10 cellular contexts compared by ENCODE assay signal in the genomic region with DNA sequence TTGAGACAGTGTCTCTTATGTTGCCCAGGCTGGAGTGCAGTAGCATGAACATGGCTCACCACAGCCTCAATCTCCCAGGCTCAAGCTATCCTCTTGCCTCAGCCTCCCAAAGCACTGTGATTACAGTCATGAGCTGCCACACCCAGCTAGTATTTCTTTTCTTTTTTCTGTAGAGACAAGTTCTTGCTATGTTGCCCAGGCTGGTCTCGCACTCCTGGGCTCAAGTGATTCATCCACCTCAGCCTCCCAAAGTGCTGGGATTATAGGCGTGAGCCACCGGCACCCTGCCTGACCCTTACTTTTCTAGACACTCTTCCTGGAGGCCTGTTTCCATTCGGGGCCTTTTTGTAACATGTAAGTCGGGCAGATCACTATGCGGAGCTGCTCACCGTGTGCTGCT. TPM values are rescaled to one million over a fixed set of nuclear protein-coding genes. Genes with fewer than 3 reads are reported as not detected.
DNase-seq lines count a peak whose midpoint lies in the region; ATAC-seq and TF ChIP-seq lines count a peak whose summit lies in the region.
"Had no signal": no experiment of that assay in that cellular context is flagged by ENCODE, and none has a peak within 500 bp of the region (broad histone marks: within the 10 kb centered on the region; RNA-seq: fewer than 3 reads in every experiment).

No MANE protein-coding gene starts in this region.

- H3K9me2 ChIP-seq in hepatocyte (replicated peaks; ENCODE audit: insufficient read depth): no peaks in the 10 kb centered on the region

- H3K27ac ChIP-seq in VCaP: peak overlapping the region; percentile 48; the same call in 1 of the 2 replicates
- peak overlapping the region; percentile 95 for H3K27ac ChIP-seq in hepatocyte
- peak overlapping the region; percentile 88 for H3K27ac ChIP-seq in skeletal muscle tissue (ENCODE audit: low read depth, low read length)
- H3K27ac ChIP-seq: BLaER1 treated with 17β-estradiol and CSF1 and Interleukin-3, amounts not matched to agents 10 nM and 100 nM had no signal

- peak overlapping the region in 1 of 3 donors; percentile 1 for H3K9ac ChIP-seq in skeletal muscle tissue (ENCODE audit: low read depth in 1 of 3, low read length in 3 of 3)
- H3K9ac ChIP-seq: BLaER1 treated with 17β-estradiol and CSF1 and Interleukin-3, amounts not matched to agents 10 nM and 100 nM had no signal

- no peak overlapping the region for H2AFZ ChIP-seq in hepatocyte

- H3K9me3 ChIP-seq in hepatocyte (ENCODE audit: low read depth) (no peaks in the 10 kb centered on the region), skeletal muscle tissue (ENCODE audit: control insufficient read depth in 3 of 3, low read length in 3 of 3) (no peaks in the 10 kb centered on the region)
- H3K9me3 ChIP-seq: BLaER1 treated with 17β-estradiol and CSF1 and Interleukin-3, amounts not matched to agents 10 nM and 100 nM had no signal

- DNase-seq in EL (peak; percentile 45), hepatocyte (ENCODE audit: low spot score) (peak; percentile 25), head of caudate nucleus (no peak), NCI-H345 treated with DMSO at 0.1 percent for 48 hours (lab: John Stamatoyannopoulos, UW; ENCODE audit: unreplicated experiment) (no peak)
- DNase-seq: OCI-M1 had no signal

- H3K36me3 ChIP-seq in hepatocyte (replicated peaks; ENCODE audit: insufficient read depth, low read depth): no peaks in the 10 kb centered on the region
- H3K36me3 ChIP-seq in skeletal muscle tissue (ENCODE audit: control insufficient read depth in 3 of 3, insufficient read depth in 3 of 3, low read length in 3 of 3): no peaks in the 10 kb centered on the region
- H3K36me3 ChIP-seq: BLaER1 treated with 17β-estradiol and CSF1 and Interleukin-3, amounts not matched to agents 10 nM and 100 nM had no signal

- WGBS in hepatocyte (ENCODE audit: low lambda C conversion rate, missing lambda C conversion rate): 73% methylated on average over 7 of the region's 7 CpGs

- no peak overlapping the region for H3K4me2 ChIP-seq in hepatocyte

- ATAC-seq in GM19395 (IDR thresholded peaks at IDR 0.05; ENCODE audit: unreplicated experiment): no peak
- ATAC-seq in HG03521 (IDR thresholded peaks at IDR 0.05; ENCODE audit: unreplicated experiment): no peak

- H3K4me3 ChIP-seq in hepatocyte (no peak overlapping the region), skeletal muscle tissue (ENCODE audit: low read length in 3 of 3) (no peak overlapping the region)
- H3K4me3 ChIP-seq: BLaER1 treated with 17β-estradiol and CSF1 and Interleukin-3, amounts not matched to agents 10 nM and 100 nM had no signal

- H3K79me2 ChIP-seq in hepatocyte: no peaks in the 10 kb centered on the region

- TF ChIP-seq CTCF in VCaP (conservative IDR thresholded peaks at IDR 0.05): no peak
- TF ChIP-seq CTCF in hepatocyte (IDR thresholded peaks at IDR 0.05; ENCODE audit: poor library complexity): no peak

- H3K4me1 ChIP-seq in hepatocyte (ENCODE audit: insufficient read depth) (peaks cover 5% of the 10 kb centered on the region), skeletal muscle tissue (ENCODE audit: control insufficient read depth in 3 of 3, insufficient read depth in 3 of 3, low read length in 3 of 3) (peaks cover 25 to 37% (median 29%) of the 10 kb centered on the region in 3 donors)

- no peaks in the 10 kb centered on the region for H3K27me3 ChIP-seq in hepatocyte
- H3K27me3 ChIP-seq in skeletal muscle tissue (ENCODE audit: control insufficient read depth in 3 of 3, insufficient read depth in 3 of 3, low read length in 3 of 3): no peaks in the 10 kb centered on the region
- H3K27me3 ChIP-seq: BLaER1 treated with 17β-estradiol and CSF1 and Interleukin-3, amounts not matched to agents 10 nM and 100 nM had no signal

- intact Hi-C loops in head of caudate nucleus (cut with DNase I): no loop called here

- no peaks in the 10 kb centered on the region for H4K20me1 ChIP-seq in hepatocyte (ENCODE audit: insufficient read depth, poor library complexity, severe bottlenecking)
- H4K20me1 ChIP-seq: BLaER1 treated with 17β-estradiol and CSF1 and Interleukin-3, amounts not matched to agents 10 nM and 100 nM had no signal

RNA-seq across cellular contexts. Expression of gene SRP9, which starts 30.1 kb away (rescaled TPM):
- total RNA-seq in hepatocyte (414 and 445 TPM in 2 replicates), skeletal muscle tissue (139 TPM)
- 309 and 360 TPM in 2 replicates for polyA plus RNA-seq in hepatocyte

Comparison
In these comparisons a context has a peak if more than half of its experiments do, and no peak if none do; other contexts are left out.
1. DNase-seq: peak in EL (single experiment) and hepatocyte (single experiment); none in head of caudate nucleus (0 of 42) and NCI-H345 treated with DMSO at 0.1 percent for 48 hours (single experiment).
2. Peak in every context shown above with its lines, with median percentiles within 50 percentile points of each other: H3K27ac ChIP-seq.